In the genomic region with DNA sequence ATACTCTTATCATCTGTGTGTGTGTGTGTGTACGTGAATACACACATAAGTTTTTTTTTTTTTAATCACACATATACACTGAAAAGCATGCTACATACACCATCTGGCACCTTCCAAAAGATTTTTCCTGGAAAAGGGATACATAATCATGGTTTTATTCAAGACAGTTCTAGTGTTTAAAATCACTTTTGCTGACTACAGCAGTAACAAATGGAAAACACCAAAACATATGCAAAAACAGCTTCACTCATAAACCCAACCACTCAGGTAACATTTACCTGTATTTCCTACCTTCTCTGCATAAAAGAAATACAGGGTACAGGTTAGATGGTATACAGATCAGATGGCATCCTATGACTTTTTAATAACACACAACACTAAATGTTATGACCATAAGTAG, we compare ENCODE assay signal across 15 cellular contexts. TPM values are rescaled to one million over a fixed set of nuclear protein-coding genes. Genes with fewer than 3 reads are reported as not detected.
DNase-seq lines count a peak whose midpoint lies in the region; ATAC-seq and TF ChIP-seq lines count a peak whose summit lies in the region.
"Had no signal": no experiment of that assay in that cellular context is flagged by ENCODE, and none has a peak within 500 bp of the region (broad histone marks: within the 10 kb centered on the region; RNA-seq: fewer than 3 reads in every experiment).

No MANE protein-coding gene starts in this region.

- ATAC-seq in IMR-90 (ENCODE audit: low read depth), result no peak
- ATAC-seq in activated CD8-positive, alpha-beta T cell treated with anti-CD3 and anti-CD28 coated beads, Interleukin-2, amount 10 ng/mL, durations not matched to agents 7 days and 5 days, result no peak
- no peak for ATAC-seq in naive thymus-derived CD8-positive, alpha-beta T cell
- no peak for ATAC-seq in HG02870 (IDR thresholded peaks at IDR 0.05; ENCODE audit: unreplicated experiment)

- H3K9me3 ChIP-seq in CD4-positive, alpha-beta memory T cell (ENCODE audit: control insufficient read depth in 1 of 2, low read length in 2 of 2), result no peaks in the 10 kb centered on the region
- no peaks in the 10 kb centered on the region for H3K9me3 ChIP-seq in IMR-90 (ENCODE audit: control insufficient read depth, insufficient read depth, low read length)
- H3K9me3 ChIP-seq: Peyer's patch had no signal

- H4K91ac ChIP-seq in IMR-90 (ENCODE audit: insufficient read depth, low read depth, low read length), result no peak overlapping the region

- WGBS in IMR-90 (ENCODE audit: extremely low coverage in 2 of 2, insufficient read length in 1 of 2), 2 experiments, result no CpG with 5 or more reads among the region's 1 CpG

- in situ Hi-C loops in IMR-90 (cut with MboI; ENCODE audit: low sequenced_read_pairs), result no loop called here

- no peak overlapping the region for H2AFZ ChIP-seq in IMR-90 (replicated peaks; ENCODE audit: low read length, poor library complexity)

- H3K4me1 ChIP-seq in CD4-positive, alpha-beta memory T cell (ENCODE audit: insufficient read depth, low read length), result peaks cover 33% of the 10 kb centered on the region
- H3K4me1 ChIP-seq in IMR-90 (ENCODE audit: control insufficient read depth, insufficient read depth, low read length), result peaks cover 2% of the 10 kb centered on the region; the same call in 1 of the 2 replicates

- no peak overlapping the region for H3K14ac ChIP-seq in IMR-90 (replicated peaks; ENCODE audit: low read depth, low read length)

- H3K23ac ChIP-seq in IMR-90 (ENCODE audit: low read depth, low read length), result no peak overlapping the region

- H2AK9ac ChIP-seq in IMR-90 (replicated peaks; ENCODE audit: low read depth, low read length, poor library complexity), result no peak overlapping the region

- H3K36me3 Mint-ChIP-seq in CD4-positive, alpha-beta memory T cell, result peaks cover 27 to 36% of the 10 kb centered on the region in 2 donors
- peaks cover 46% of the 10 kb centered on the region for H3K36me3 Mint-ChIP-seq in activated CD8-positive, alpha-beta T cell treated with anti-CD3 and anti-CD28 coated beads, Interleukin-2, amount 10 ng/mL, durations not matched to agents 7 days and 5 days (ENCODE audit: low read depth)
- H3K36me3 Mint-ChIP-seq in naive thymus-derived CD8-positive, alpha-beta T cell, result peaks cover 0 to 21% (median 17%) of the 10 kb centered on the region in 3 donors

- H3K18ac ChIP-seq in IMR-90 (ENCODE audit: low read depth, low read length), result no peak overlapping the region

- no peak for TF ChIP-seq CTCF in IMR-90 (conservative IDR thresholded peaks at IDR 0.05; ENCODE audit: low read depth, low read length)

- H3K4me3 ChIP-seq in CD4-positive, alpha-beta memory T cell (ENCODE audit: low read length in 2 of 2), result no peak overlapping the region
- no peak overlapping the region for H3K4me3 ChIP-seq in IMR-90 (ENCODE audit: insufficient read depth, low read depth, low read length)
- H3K4me3 ChIP-seq: lung, Peyer's patch had no signal

- no peak overlapping the region for H3K9ac ChIP-seq in IMR-90 (ENCODE audit: low read depth, low read length)

- no peak overlapping the region for H3K4me2 ChIP-seq in IMR-90 (ENCODE audit: low read depth, low read length)

- H3K27me3 Mint-ChIP-seq in CD4-positive, alpha-beta memory T cell, result no peaks in the 10 kb centered on the region
- H3K27me3 Mint-ChIP-seq in activated CD8-positive, alpha-beta T cell treated with anti-CD3 and anti-CD28 coated beads, Interleukin-2, amount 10 ng/mL, durations not matched to agents 7 days and 5 days (ENCODE audit: low read depth), result no peaks in the 10 kb centered on the region
- H3K27me3 Mint-ChIP-seq in naive thymus-derived CD8-positive, alpha-beta T cell, result no peaks in the 10 kb centered on the region

- no peak overlapping the region for H4K5ac ChIP-seq in IMR-90 (ENCODE audit: low read depth, low read length)

- CTCF ChIA-PET in CD4-positive, alpha-beta memory T cell (lab: Charles Lee; ENCODE audit: partially characterized antibody), result interaction anchor here (2.7 kb wide), 1 partner anchor 48 kb away, joined by 17 read pairs; no protein-coding TSS in a partner anchor
- CTCF ChIA-PET in IMR-90 (lab: Yijun Ruan, JAX), result no interaction called here
- CTCF ChIA-PET in activated CD8-positive, alpha-beta T cell treated with anti-CD3 and anti-CD28 coated beads, Interleukin-2, amount 10 ng/mL, durations not matched to agents 7 days and 5 days (lab: Charles Lee), result interaction anchor here (1.2 to 1.3 kb wide), 2 partner anchors 10 to 48 kb away, joined by 3 to 4 read pairs; no protein-coding TSS in a partner anchor

- no peak overlapping the region for H4K8ac ChIP-seq in IMR-90 (ENCODE audit: low read depth in 2 of 2, low read length in 2 of 2)

- no peak overlapping the region for H2BK120ac ChIP-seq in IMR-90 (ENCODE audit: low read depth, low read length)

- peaks cover 10% of the 10 kb centered on the region for H4K20me1 ChIP-seq in IMR-90 (ENCODE audit: insufficient read depth, low read length)

- POLR2A ChIA-PET in CD4-positive, alpha-beta memory T cell (lab: Charles Lee; ENCODE audit: partially characterized antibody), result interaction anchor here (6.0 to 7.5 kb wide), 2 partner anchors 50 to 87 kb away, joined by 156 to 162 read pairs; a partner anchor contains a TSS
- POLR2A ChIA-PET in IMR-90 (lab: Charles Lee; ENCODE audit: unreplicated experiment), result no interaction called here
- POLR2A ChIA-PET in activated CD8-positive, alpha-beta T cell treated with anti-CD3 and anti-CD28 coated beads, Interleukin-2, amount 10 ng/mL, durations not matched to agents 7 days and 5 days (lab: Charles Lee), result interaction anchor here (3.4 to 5.1 kb wide), 2 partner anchors 52 to 86 kb away, joined by 38 to 72 read pairs; a partner anchor contains a TSS
- POLR2A ChIA-PET in naive thymus-derived CD8-positive, alpha-beta T cell (lab: Charles Lee), result interaction anchor here (1.0 to 5.2 kb wide), 2 partner anchors 52 to 86 kb away, joined by 6 to 90 read pairs; a partner anchor contains a TSS

- no peak overlapping the region for H2AK5ac ChIP-seq in IMR-90 (ENCODE audit: low read depth, low read length)

- H3K56ac ChIP-seq in IMR-90 (ENCODE audit: extremely low read depth, insufficient read depth, low read length), result no peak overlapping the region

- TF ChIP-seq RAD21 in IMR-90 (IDR thresholded peaks at IDR 0.05; ENCODE audit: low read length), result no peak

- no peak overlapping the region for H3K27ac ChIP-seq in CD4-positive, alpha-beta memory T cell (ENCODE audit: low read depth, low read length)
- H3K27ac ChIP-seq in IMR-90 (ENCODE audit: insufficient read depth, low read length), result no peak overlapping the region
- H3K27ac ChIP-seq: Peyer's patch had no signal

- peak overlapping the region in 3 of 7 donors; percentile 14 to 96 (median 69) for H3K27ac Mint-ChIP-seq in CD4-positive, alpha-beta memory T cell
- H3K27ac Mint-ChIP-seq in activated CD8-positive, alpha-beta T cell treated with anti-CD3 and anti-CD28 coated beads, Interleukin-2, amount 10 ng/mL, durations not matched to agents 7 days and 5 days, result no peak overlapping the region
- peak overlapping the region in 2 of 10 donors; percentile 13 to 15 for H3K27ac Mint-ChIP-seq in naive thymus-derived CD8-positive, alpha-beta T cell

- H3K4me1 Mint-ChIP-seq in CD4-positive, alpha-beta memory T cell, result peaks cover 34 to 66% (median 48%) of the 10 kb centered on the region in 4 donors
- peaks cover 29% of the 10 kb centered on the region for H3K4me1 Mint-ChIP-seq in activated CD8-positive, alpha-beta T cell treated with anti-CD3 and anti-CD28 coated beads, Interleukin-2, amount 10 ng/mL, durations not matched to agents 7 days and 5 days (ENCODE audit: low read depth)
- peaks cover 30 to 68% (median 58%) of the 10 kb centered on the region in 4 donors for H3K4me1 Mint-ChIP-seq in naive thymus-derived CD8-positive, alpha-beta T cell

- H2BK20ac ChIP-seq in IMR-90 (ENCODE audit: low read depth, low read length), result no peak overlapping the region

- intact Hi-C loops in CD4-positive, alpha-beta memory T cell (cut with micrococcal nuclease), result loop anchor here (5.0 kb wide), 2 partner anchors 54 to 1364 kb away; a partner anchor contains a TSS
- intact Hi-C loops in IMR-90 (cut with micrococcal nuclease), result loop anchor here (5.0 kb wide), 2 partner anchors 86 to 229 kb away; no protein-coding TSS in a partner anchor

- peaks cover 0 to 4% (median 0%) of the 10 kb centered on the region in 8 donors for H3K9me3 Mint-ChIP-seq in CD4-positive, alpha-beta memory T cell
- peaks cover 13% of the 10 kb centered on the region for H3K9me3 Mint-ChIP-seq in activated CD8-positive, alpha-beta T cell treated with anti-CD3 and anti-CD28 coated beads, Interleukin-2, amount 10 ng/mL, durations not matched to agents 7 days and 5 days (ENCODE audit: insufficient read depth)
- H3K9me3 Mint-ChIP-seq in naive thymus-derived CD8-positive, alpha-beta T cell, result peaks cover 0 to 5% (median 0%) of the 10 kb centered on the region in 9 donors

- no peak for TF ChIP-seq POLR2A in IMR-90 (IDR thresholded peaks at IDR 0.05; ENCODE audit: low read depth, low read length)

- peak overlapping the region; percentile 8 to 36 (median 22) for H3K4me3 Mint-ChIP-seq in CD4-positive, alpha-beta memory T cell
- peak overlapping the region; percentile 10 for H3K4me3 Mint-ChIP-seq in activated CD8-positive, alpha-beta T cell treated with anti-CD3 and anti-CD28 coated beads, Interleukin-2, amount 10 ng/mL, durations not matched to agents 7 days and 5 days
- peak overlapping the region in 8 of 10 donors; percentile 19 to 63 (median 48) for H3K4me3 Mint-ChIP-seq in naive thymus-derived CD8-positive, alpha-beta T cell

- no peaks in the 10 kb centered on the region for H3K27me3 ChIP-seq in CD4-positive, alpha-beta memory T cell (ENCODE audit: insufficient read depth, low read length)
- H3K27me3 ChIP-seq in IMR-90 (ENCODE audit: control insufficient read depth, insufficient read depth, low read length), result no peaks in the 10 kb centered on the region
- H3K27me3 ChIP-seq: Peyer's patch had no signal

- H3K36me3 ChIP-seq in CD4-positive, alpha-beta memory T cell (ENCODE audit: insufficient read depth, low read length), result no peaks in the 10 kb centered on the region
- peaks cover 1% of the 10 kb centered on the region; the same call in 1 of the 2 replicates for H3K36me3 ChIP-seq in IMR-90 (ENCODE audit: control insufficient read depth, insufficient read depth, low read length)
- H3K36me3 ChIP-seq: Peyer's patch had no signal

- H2BK15ac ChIP-seq in IMR-90 (ENCODE audit: low read depth, low read length), result no peak overlapping the region

- H3K79me1 ChIP-seq in IMR-90 (ENCODE audit: low read depth in 1 of 2, low read length in 2 of 2), result peaks cover 27 to 44% of the 10 kb centered on the region in 2 experiments

- H3K4ac ChIP-seq in IMR-90 (ENCODE audit: low read depth, low read length), result no peak overlapping the region

- H3K9me1 ChIP-seq in IMR-90 (ENCODE audit: insufficient read depth, low read length), result no peaks in the 10 kb centered on the region

- dilution Hi-C loops in IMR-90 (cut with HindIII; ENCODE audit: low sequenced_read_pairs, unreplicated experiment), result no loop called here

- no peak for DNase-seq in CD4-positive, alpha-beta memory T cell
- DNase-seq in IMR-90, result no peak
- DNase-seq in activated CD8-positive, alpha-beta T cell treated with anti-CD3 and anti-CD28 coated beads, Interleukin-2, amount 10 ng/mL, durations not matched to agents 7 days and 5 days, result no peak
- no peak for DNase-seq in naive thymus-derived CD8-positive, alpha-beta T cell
- no peak for DNase-seq in NCI-H226
- DNase-seq in NCI-H1092 (lab: John Stamatoyannopoulos, UW), result no peak
- DNase-seq in SKM-1 (lab: John Stamatoyannopoulos, UW; ENCODE audit: unreplicated experiment), result no peak
- DNase-seq: activated naive CD4-positive, alpha-beta T cell; dermis blood vessel endothelial cell; NCI-H1436; NCI-H2171; NCI-H774; Peyer's patch had no signal

- H2BK5ac ChIP-seq in IMR-90 (ENCODE audit: low read depth, low read length, poor library complexity, severe bottlenecking), result no peak overlapping the region

- no TSS peak for BruUV-seq in IMR-90 (replicated peaks; lab: Mats Ljungman, UMichigan)

RNA-seq across cellular contexts. Expression of a gene that starts 2.5 kb away (rescaled TPM):
- 10 to 100 TPM; 63.0 to 70.3 TPM for total RNA-seq in CD4-positive, alpha-beta memory T cell
- 10 to 100 TPM; 42.6 to 58.7 TPM for polyA plus RNA-seq in CD4-positive, alpha-beta memory T cell
- total RNA-seq in IMR-90 (2012; rRNA removed), result 61.8 and 116 TPM in 2 replicates
- polyA plus RNA-seq in IMR-90 (2012; rRNA removed), result 38.4 and 39.9 TPM in 2 replicates
- 13.0 and 24.5 TPM in 2 replicates for polyA plus RNA-seq in IMR-90 (2012; cell fraction: cytosol; rRNA removed)
- 38.3 and 116 TPM in 2 replicates for polyA plus RNA-seq in IMR-90 (2012; cell fraction: nucleus; rRNA removed; ENCODE audit: low replicate concordance)
- total RNA-seq in activated CD8-positive, alpha-beta T cell treated with anti-CD3 and anti-CD28 coated beads, Interleukin-2, amount 10 ng/mL, durations not matched to agents 7 days and 5 days, result 10 to 100 TPM; 50.1 to 50.3 TPM
- 10 to 100 TPM; 82.1 to 84.1 TPM for total RNA-seq in naive thymus-derived CD8-positive, alpha-beta T cell
- 10 to 100 TPM; 40.9 to 54.6 (median 45.7) TPM for polyA plus RNA-seq in naive thymus-derived CD8-positive, alpha-beta T cell

RNA-seq across cellular contexts. Expression of a gene that starts 51.5 kb away (rescaled TPM):
- total RNA-seq in CD4-positive, alpha-beta memory T cell, result 10 to 100 TPM; 81.4 to 84.3 TPM
- polyA plus RNA-seq in CD4-positive, alpha-beta memory T cell, result 10 to 100 TPM; 52.1 to 94.1 TPM
- total RNA-seq in IMR-90 (2012; rRNA removed), result 59.3 and 120 TPM in 2 replicates
- polyA plus RNA-seq in IMR-90 (2012; rRNA removed), result 35.7 and 50.1 TPM in 2 replicates
- 5.8 and 7.5 TPM in 2 replicates for polyA plus RNA-seq in IMR-90 (2012; cell fraction: cytosol; rRNA removed)
- polyA plus RNA-seq in IMR-90 (2012; cell fraction: nucleus; rRNA removed; ENCODE audit: low replicate concordance), result 4.5 and 21.9 TPM in 2 replicates
- total RNA-seq in activated CD8-positive, alpha-beta T cell treated with anti-CD3 and anti-CD28 coated beads, Interleukin-2, amount 10 ng/mL, durations not matched to agents 7 days and 5 days, result 100 to 1,000 TPM; 136 to 137 TPM
- total RNA-seq in naive thymus-derived CD8-positive, alpha-beta T cell, result 100 to 1,000 TPM in 1 of 2 experiments, 10 to 100 TPM in 1; 95.1 to 103 TPM
- polyA plus RNA-seq in naive thymus-derived CD8-positive, alpha-beta T cell, result 10 to 100 TPM; 68.6 to 80.9 (median 70.7) TPM
